ENCODE assay signal across 8 cellular contexts in genomic region chr13:108961542-108962125, GRCh38.
DNase-seq lines count a peak whose midpoint lies in the region; ATAC-seq and TF ChIP-seq lines count a peak whose summit lies in the region.

No MANE protein-coding gene starts in this region.

- TF ChIP-seq POLR2A in tibial nerve (IDR thresholded peaks at IDR 0.05), result no peak

- no peaks in the 10 kb centered on the region for H3K9me3 ChIP-seq in tibial nerve

- H3K27ac Mint-ChIP-seq in activated CD4-positive, alpha-beta T cell treated with anti-CD3 and anti-CD28 coated beads, Interleukin-2, amount 10 ng/mL, durations not matched to agents 7 days and 5 days, result no peak overlapping the region

- POLR2A ChIA-PET in activated CD4-positive, alpha-beta T cell treated with anti-CD3 and anti-CD28 coated beads, Interleukin-2, amount 10 ng/mL, durations not matched to agents 7 days and 5 days (lab: Charles Lee), result interaction anchor here (0.7 kb wide), 1 partner anchor 1167 kb away, joined by 3 read pairs; no protein-coding TSS in a partner anchor

- peak; percentile 79 to 86 (median 81) for TF ChIP-seq CTCF in tibial nerve (IDR thresholded peaks at IDR 0.05)

- DNase-seq in activated CD4-positive, alpha-beta T cell treated with anti-CD3 and anti-CD28 coated beads, Interleukin-2, amount 10 ng/mL, durations not matched to agents 7 days and 5 days, result peak; percentile 38
- DNase-seq in activated CD4-positive, alpha-beta T cell treated with anti-CD3 and anti-CD28 coated beads, Interleukin-2, amount 50 U/mL, for 4 hours, result no peak
- DNase-seq in NOMO-1 treated with DMSO at 0.1 percent for 48 hours (lab: John Stamatoyannopoulos, UW; ENCODE audit: unreplicated experiment), result peak; percentile 83
- DNase-seq in central memory CD4-positive, alpha-beta T cell, result peak; percentile 47
- DNase-seq in left colon, result no peak
- DNase-seq in tibial nerve (ENCODE audit: low spot score in 2 of 2), result no peak

- H3K4me1 Mint-ChIP-seq in activated CD4-positive, alpha-beta T cell treated with anti-CD3 and anti-CD28 coated beads, Interleukin-2, amount 10 ng/mL, durations not matched to agents 7 days and 5 days, result no peaks in the 10 kb centered on the region

- no peaks in the 10 kb centered on the region for H3K27me3 ChIP-seq in tibial nerve

- intact Hi-C loops in left colon (cut with DNase I, micrococcal nuclease), result loop anchor here in 1 of 2 donors (10.0 kb wide), 1 partner anchor 1173 kb away; no protein-coding TSS in a partner anchor

- H3K4me3 Mint-ChIP-seq in activated CD4-positive, alpha-beta T cell treated with anti-CD3 and anti-CD28 coated beads, Interleukin-2, amount 10 ng/mL, durations not matched to agents 7 days and 5 days, result no peak overlapping the region

- H3K9me3 Mint-ChIP-seq in activated CD4-positive, alpha-beta T cell treated with anti-CD3 and anti-CD28 coated beads, Interleukin-2, amount 10 ng/mL, durations not matched to agents 7 days and 5 days, result no peaks in the 10 kb centered on the region

- H3K36me3 ChIP-seq in tibial nerve, result no peaks in the 10 kb centered on the region

- H3K36me3 Mint-ChIP-seq in activated CD4-positive, alpha-beta T cell treated with anti-CD3 and anti-CD28 coated beads, Interleukin-2, amount 10 ng/mL, durations not matched to agents 7 days and 5 days (ENCODE audit: low read depth), result no peaks in the 10 kb centered on the region

- peak in 1 of 2 donors; percentile 42 for TF ChIP-seq EP300 in tibial nerve (IDR thresholded peaks at IDR 0.05)

- ATAC-seq in GM21515 (IDR thresholded peaks at IDR 0.05; ENCODE audit: unreplicated experiment) (peak; percentile 94), HG03571 (IDR thresholded peaks at IDR 0.05; ENCODE audit: unreplicated experiment) (peak; percentile 93), left colon (peak; percentile 75)

- WGBS in tibial nerve, 2 donors, result 10 to 12% methylated on average over 7 of the region's 7 CpGs

- H3K4me1 ChIP-seq in tibial nerve, result peaks cover 0 to 16% (median 0%) of the 10 kb centered on the region in 4 donors

- CTCF ChIA-PET in activated CD4-positive, alpha-beta T cell treated with anti-CD3 and anti-CD28 coated beads, Interleukin-2, amount 10 ng/mL, durations not matched to agents 7 days and 5 days (lab: Charles Lee), result interaction anchor here (0.5 to 0.8 kb wide), 2 partner anchors 799 to 823 kb away, joined by 3 to 4 read pairs; no protein-coding TSS in a partner anchor

- peaks cover 2% of the 10 kb centered on the region for H3K27me3 Mint-ChIP-seq in activated CD4-positive, alpha-beta T cell treated with anti-CD3 and anti-CD28 coated beads, Interleukin-2, amount 10 ng/mL, durations not matched to agents 7 days and 5 days

- no peak overlapping the region for H3K4me3 ChIP-seq in tibial nerve

- H3K27ac ChIP-seq in tibial nerve, result peak overlapping the region in 1 of 4 donors; percentile 27

Comparison
In these comparisons a context has a peak if more than half of its experiments do, and no peak if none do; other contexts are left out.
1. DNase-seq: peak in activated CD4-positive, alpha-beta T cell treated with anti-CD3 and anti-CD28 coated beads, Interleukin-2, amount 10 ng/mL, durations not matched to agents 7 days and 5 days (single experiment), NOMO-1 treated with DMSO at 0.1 percent for 48 hours (single experiment) and central memory CD4-positive, alpha-beta T cell (single experiment); none in activated CD4-positive, alpha-beta T cell treated with anti-CD3 and anti-CD28 coated beads, Interleukin-2, amount 50 U/mL, for 4 hours (0 of 2), left colon (0 of 2) and tibial nerve (0 of 2).
2. Peak in every context shown above with its lines, with median percentiles within 50 percentile points of each other: ATAC-seq.